1 cellular context compared by ENCODE assay signal in genomic region chr3:177464392-177465225, GRCh38.
TF ChIP-seq lines count a peak whose summit lies in the region.

No MANE protein-coding gene starts in this region.

TF ChIP-seq in IMR-90, 13 proteins besides CTCF, POLR2A, EP300 and RAD21 (continued from another document):
- no peak for TF ChIP-seq ELK1 (IDR thresholded peaks at IDR 0.05; ENCODE audit: borderline replicate concordance, low read depth, low read length)
- TF ChIP-seq, protein P1, sequence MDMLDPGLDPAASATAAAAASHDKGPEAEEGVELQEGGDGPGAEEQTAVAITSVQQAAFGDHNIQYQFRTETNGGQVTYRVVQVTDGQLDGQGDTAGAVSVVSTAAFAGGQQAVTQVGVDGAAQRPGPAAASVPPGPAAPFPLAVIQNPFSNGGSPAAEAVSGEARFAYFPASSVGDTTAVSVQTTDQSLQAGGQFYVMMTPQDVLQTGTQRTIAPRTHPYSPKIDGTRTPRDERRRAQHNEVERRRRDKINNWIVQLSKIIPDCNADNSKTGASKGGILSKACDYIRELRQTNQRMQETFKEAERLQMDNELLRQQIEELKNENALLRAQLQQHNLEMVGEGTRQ (IDR thresholded peaks at IDR 0.05; ENCODE audit: low read depth, low read length), result no peak
- TF ChIP-seq MAZ (IDR thresholded peaks at IDR 0.05; ENCODE audit: borderline replicate concordance, low read depth, low read length), result no peak
- no peak for TF ChIP-seq CEBPB (IDR thresholded peaks at IDR 0.05; ENCODE audit: low read depth, low read length)
- TF ChIP-seq NFE2L2 (IDR thresholded peaks at IDR 0.05; ENCODE audit: low read depth, low read length), result no peak
- no peak for TF ChIP-seq FOS (IDR thresholded peaks at IDR 0.05; ENCODE audit: low read depth, low read length)
